21 cellular contexts compared by ENCODE assay signal in the genomic region with DNA sequence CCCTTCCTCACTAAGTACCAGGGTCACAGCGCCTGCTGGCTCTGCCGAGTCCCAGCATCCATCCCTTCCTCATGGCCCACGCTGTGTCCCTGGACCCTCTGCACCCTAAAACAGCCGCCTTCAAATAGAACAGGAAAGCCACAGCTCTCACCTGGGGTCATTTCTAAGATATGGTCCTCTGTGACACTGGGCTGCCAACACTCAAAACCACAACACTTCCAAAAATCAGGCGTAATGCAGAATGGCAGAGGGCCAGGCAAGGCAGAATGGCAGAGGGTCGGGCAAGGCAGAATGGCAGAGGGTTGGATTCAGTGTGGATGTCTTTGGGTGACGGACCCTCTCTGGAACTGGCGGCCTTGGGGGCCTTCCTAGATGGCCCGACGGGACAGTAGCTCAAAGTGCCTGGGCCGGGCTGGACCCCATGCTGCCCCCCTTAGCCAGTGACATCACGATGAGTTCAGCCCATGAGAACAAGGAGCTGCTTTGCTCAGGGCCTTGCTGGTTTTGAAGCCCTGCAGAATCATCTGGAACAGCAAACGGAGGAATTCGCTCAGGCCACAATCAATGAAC. TPM values are rescaled to one million over a fixed set of nuclear protein-coding genes. Genes with fewer than 3 reads are reported as not detected.
"Had no signal": no experiment of that assay in that cellular context is flagged by ENCODE, and none has a peak within 500 bp of the region (broad histone marks: within the 10 kb centered on the region; RNA-seq: fewer than 3 reads in every experiment).

No MANE protein-coding gene starts in this region.

- H3K4me1 Mint-ChIP-seq: brain, memory B cell, WTC11 had no signal

- H3K27me3 ChIP-seq: hepatocyte, sigmoid colon, transverse colon had no signal

- H3K27ac Mint-ChIP-seq: activated CD4-positive, alpha-beta T cell treated with anti-CD3 and anti-CD28 coated beads for 36 hours; activated naive CD4-positive, alpha-beta T cell treated with anti-CD3 and anti-CD28 coated beads, Interleukin-2, amount 50 U/mL, for 72 hours; brain; memory B cell; nephron progenitor cell; stimulated activated naive B cell treated with anti-CD40 and anti-IgM and Interleukin-4, amounts not matched to agents 10 μg/mL and 1 μg/mL and 100 μg/mL, for 72 hours; WTC11 had no signal

- H3K9me3 Mint-ChIP-seq: activated naive CD4-positive, alpha-beta T cell treated with anti-CD3 and anti-CD28 coated beads, Interleukin-2, amount 50 U/mL, for 72 hours; brain; memory B cell; nephron progenitor cell; stimulated activated naive B cell treated with anti-CD40 and anti-IgM and Interleukin-4, amounts not matched to agents 10 μg/mL and 1 μg/mL and 100 μg/mL, for 72 hours; WTC11 had no signal

- H3K4me3 ChIP-seq: hepatocyte, sigmoid colon, smooth muscle cell, transverse colon had no signal

- H3K27me3 Mint-ChIP-seq: activated CD4-positive, alpha-beta T cell treated with anti-CD3 and anti-CD28 coated beads for 36 hours; brain; stimulated activated naive B cell treated with anti-CD40 and anti-IgM and Interleukin-4, amounts not matched to agents 10 μg/mL and 1 μg/mL and 100 μg/mL, for 72 hours had no signal

- H3K36me3 ChIP-seq: transverse colon had no signal

- H3K4me3 Mint-ChIP-seq: activated CD4-positive, alpha-beta T cell treated with anti-CD3 and anti-CD28 coated beads for 36 hours; brain; memory B cell; nephron progenitor cell; stimulated activated naive B cell treated with anti-CD40 and anti-IgM and Interleukin-4, amounts not matched to agents 10 μg/mL and 1 μg/mL and 100 μg/mL, for 72 hours; WTC11 had no signal

- ATAC-seq: activated CD4-positive, alpha-beta T cell treated with anti-CD3 and anti-CD28 coated beads for 36 hours; activated naive CD4-positive, alpha-beta T cell treated with anti-CD3 and anti-CD28 coated beads, Interleukin-2, amount 50 U/mL, for 72 hours; left ventricle myocardium superior; stimulated activated naive B cell treated with anti-CD40 and anti-IgM and Interleukin-4, amounts not matched to agents 10 μg/mL and 1 μg/mL and 100 μg/mL, for 72 hours; WTC11 had no signal

- H3K36me3 Mint-ChIP-seq: activated naive CD4-positive, alpha-beta T cell treated with anti-CD3 and anti-CD28 coated beads, Interleukin-2, amount 50 U/mL, for 72 hours; memory B cell; stimulated activated naive B cell treated with anti-CD40 and anti-IgM and Interleukin-4, amounts not matched to agents 10 μg/mL and 1 μg/mL and 100 μg/mL, for 72 hours; WTC11 had no signal

- DNase-seq: activated CD4-positive, alpha-beta T cell treated with anti-CD3 and anti-CD28 coated beads for 36 hours; activated CD4-positive, alpha-beta T cell treated with anti-CD3 and anti-CD28 coated beads, Interleukin-2, amount 50 U/mL, for 4 hours; dermis blood vessel endothelial cell; effector memory CD4-positive, alpha-beta T cell; glutamatergic neuron; left ventricle myocardium superior; nephron progenitor cell; occipital lobe; sigmoid colon; stimulated activated CD4-positive, alpha-beta T cell treated with anti-CD3 and anti-CD28 coated beads, Interleukin-15, amount 100 ng/mL, for 24 hours; stimulated activated naive B cell treated with anti-CD40 and anti-IgM and Interleukin-4, amounts not matched to agents 10 μg/mL and 1 μg/mL and 100 μg/mL, for 72 hours; T-helper 1 cell; T1000; transverse colon had no signal

- H3K27ac ChIP-seq: hepatocyte, sigmoid colon, transverse colon had no signal

- H3K4me1 ChIP-seq: sigmoid colon, transverse colon had no signal

- H3K9me3 ChIP-seq: sigmoid colon, transverse colon had no signal

RNA-seq across cellular contexts. Expression of a gene that starts 35.3 kb away (rescaled TPM):
- total RNA-seq: myocyte, smooth muscle cell had no signal
- polyA plus RNA-seq: smooth muscle cell had no signal

RNA-seq across cellular contexts. Expression of a gene that starts 56.0 kb away (rescaled TPM):
- total RNA-seq: smooth muscle cell had no signal
- polyA plus RNA-seq: smooth muscle cell had no signal
